In genomic region chr1:194870860-194871259, GRCh38 we compare ENCODE assay signal across 1 cellular context.
TF ChIP-seq lines count a peak whose summit lies in the region.

No MANE protein-coding gene starts in this region.

TF ChIP-seq in GM12878, 131 proteins besides CTCF, POLR2A, EP300 and RAD21:
- TF ChIP-seq ZNF592 (IDR thresholded peaks at IDR 0.05), result no peak
- no peak for TF ChIP-seq STAT3 (IDR thresholded peaks at IDR 0.05; ENCODE audit: low read depth, low read length)
- TF ChIP-seq NR2F1 (conservative IDR thresholded peaks at IDR 0.05), result no peak
- TF ChIP-seq HDGF (IDR thresholded peaks at IDR 0.05), result no peak
- no peak for TF ChIP-seq ZBTB11 (CRISPR knock-in tag; IDR thresholded peaks at IDR 0.05)
- TF ChIP-seq KAT2A (conservative IDR thresholded peaks at IDR 0.05; ENCODE audit: control insufficient read depth, low read depth, low read length), result no peak
- TF ChIP-seq RCOR1 (conservative IDR thresholded peaks at IDR 0.05; ENCODE audit: low read depth, low read length), result no peak
- TF ChIP-seq HCFC1 (IDR thresholded peaks at IDR 0.05; ENCODE audit: low read length), result no peak
- TF ChIP-seq ASH2L (IDR thresholded peaks at IDR 0.05; ENCODE audit: borderline replicate concordance, low read depth), result no peak
- TF ChIP-seq RUNX3 (IDR thresholded peaks at IDR 0.05; ENCODE audit: low read length), result no peak
